Comparison of ENCODE assay signal across 16 cellular contexts in genomic region chr3:101673953-101674352, GRCh38. TPM values are rescaled to one million over a fixed set of nuclear protein-coding genes. Genes with fewer than 3 reads are reported as not detected.
DNase-seq lines count a peak whose midpoint lies in the region; ATAC-seq and TF ChIP-seq lines count a peak whose summit lies in the region.
"Had no signal": no experiment of that assay in that cellular context is flagged by ENCODE, and none has a peak within 500 bp of the region (broad histone marks: within the 10 kb centered on the region; RNA-seq: fewer than 3 reads in every experiment).

No MANE protein-coding gene starts in this region.

- POLR2A ChIA-PET in naive thymus-derived CD4-positive, alpha-beta T cell (lab: Charles Lee): interaction anchor here (6.3 kb wide), 1 partner anchor 12 kb away, joined by 108 read pairs; the partner anchor contains the start of gene RPL24

- H3K36me3 Mint-ChIP-seq in CD14-positive monocyte (peaks cover 26 to 38% of the 10 kb centered on the region in 2 donors), Calu3 (ENCODE audit: insufficient read depth, unreplicated experiment) (peaks cover 31% of the 10 kb centered on the region)
- H3K36me3 Mint-ChIP-seq in activated T-helper 1 cell treated with anti-CD3 and anti-CD28 coated beads, Interleukin-12 subunit alpha, Interleukin-12 subunit beta, Interleukin-2, Interleukin-4 antibody, amounts not matched to agents 30 ng/mL and 10 ng/mL and 1 ng/mL, durations not matched to agents 14 hours and 24 hours and 36 hours (ENCODE audit: low read depth): peaks cover 32% of the 10 kb centered on the region
- H3K36me3 Mint-ChIP-seq in naive thymus-derived CD4-positive, alpha-beta T cell: peaks cover 4 to 20% (median 14%) of the 10 kb centered on the region in 5 donors

- H3K9me3 Mint-ChIP-seq in CD14-positive monocyte: no peaks in the 10 kb centered on the region
- H3K9me3 Mint-ChIP-seq in Calu3 (ENCODE audit: low read depth, unreplicated experiment): no peaks in the 10 kb centered on the region
- H3K9me3 Mint-ChIP-seq in activated T-helper 1 cell treated with anti-CD3 and anti-CD28 coated beads, Interleukin-12 subunit alpha, Interleukin-12 subunit beta, Interleukin-2, Interleukin-4 antibody, amounts not matched to agents 30 ng/mL and 10 ng/mL and 1 ng/mL, durations not matched to agents 14 hours and 24 hours and 36 hours: no peaks in the 10 kb centered on the region
- H3K9me3 Mint-ChIP-seq in naive thymus-derived CD4-positive, alpha-beta T cell: peaks cover 0 to 3% (median 0%) of the 10 kb centered on the region in 11 donors

- no peak overlapping the region for H3K27ac ChIP-seq in naive thymus-derived CD4-positive, alpha-beta T cell (ENCODE audit: low read depth, low read length)
- H3K27ac ChIP-seq: SK-N-MC, upper lobe of left lung had no signal

- ATAC-seq in naive thymus-derived CD4-positive, alpha-beta T cell: no peak
- no peak for ATAC-seq in HG02870 (IDR thresholded peaks at IDR 0.05; ENCODE audit: unreplicated experiment)
- ATAC-seq: HepG2, left lobe of liver had no signal

- peaks cover 0 to 25% (median 0%) of the 10 kb centered on the region in 3 experiments for H3K36me3 ChIP-seq in naive thymus-derived CD4-positive, alpha-beta T cell (ENCODE audit: control insufficient read depth in 2 of 3, insufficient read depth in 3 of 3, low read length in 3 of 3)

- peaks cover 0 to 2% (median 0%) of the 10 kb centered on the region in 3 donors for H3K27me3 Mint-ChIP-seq in CD14-positive monocyte (ENCODE audit: low read depth in 3 of 3)
- H3K27me3 Mint-ChIP-seq in Calu3 (ENCODE audit: unreplicated experiment): no peaks in the 10 kb centered on the region
- H3K27me3 Mint-ChIP-seq in activated T-helper 1 cell treated with anti-CD3 and anti-CD28 coated beads, Interleukin-12 subunit alpha, Interleukin-12 subunit beta, Interleukin-2, Interleukin-4 antibody, amounts not matched to agents 30 ng/mL and 10 ng/mL and 1 ng/mL, durations not matched to agents 14 hours and 24 hours and 36 hours (ENCODE audit: insufficient read depth): no peaks in the 10 kb centered on the region
- no peaks in the 10 kb centered on the region for H3K27me3 Mint-ChIP-seq in naive thymus-derived CD4-positive, alpha-beta T cell

- intact Hi-C loops in CD14-positive monocyte (cut with micrococcal nuclease): no loop called here
- intact Hi-C loops in Calu3 (cut with micrococcal nuclease; ENCODE audit: unreplicated experiment): loop anchor here (5.0 kb wide), 1 partner anchor 102 kb away; the partner anchor contains the start of gene PCNP
- intact Hi-C loops in activated T-helper 1 cell treated with anti-CD3 and anti-CD28 coated beads, Interleukin-12 subunit alpha, Interleukin-12 subunit beta, Interleukin-2, Interleukin-4 antibody, amounts not matched to agents 30 ng/mL and 10 ng/mL and 1 ng/mL, durations not matched to agents 14 hours and 24 hours and 36 hours (cut with micrococcal nuclease): no loop called here
- intact Hi-C loops in naive thymus-derived CD4-positive, alpha-beta T cell (cut with micrococcal nuclease): loop anchor here in 1 of 2 donors (10.0 kb wide), 2 partner anchors 279 to 421 kb away; no protein-coding TSS in a partner anchor

- DNase-seq in CD14-positive monocyte (ENCODE audit: low spot score) (no peak), Calu3 (no peak), iPS-NIHi11 (ENCODE audit: low spot score) (no peak), NCI-H1436 treated with DMSO at 0.1 percent for 48 hours (lab: John Stamatoyannopoulos, UW) (no peak), RKO (ENCODE audit: low spot score) (no peak)
- no peak for DNase-seq in activated T-helper 1 cell treated with anti-CD3 and anti-CD28 coated beads, Interleukin-12 subunit alpha, Interleukin-12 subunit beta, Interleukin-2, Interleukin-4 antibody, amounts not matched to agents 30 ng/mL and 10 ng/mL and 1 ng/mL, durations not matched to agents 14 hours and 24 hours and 36 hours (ENCODE audit: low spot score)
- DNase-seq in naive thymus-derived CD4-positive, alpha-beta T cell: no peak
- DNase-seq: C1 segment of cervical spinal cord, DMS79, NCI-H2029, NCI-H510A treated with DMSO at 0.1 percent for 48 hours had no signal

- BruUV-seq in Calu3 (replicated peaks; lab: Mats Ljungman, UMichigan): no TSS peak

- CTCF ChIA-PET in Calu3 (lab: Charles Lee): interaction anchor here (0.7 kb wide), 2 partner anchors 33 to 834 kb away, joined by 3 to 4 read pairs; no protein-coding TSS in a partner anchor
- CTCF ChIA-PET in naive thymus-derived CD4-positive, alpha-beta T cell (lab: Charles Lee): no interaction called here

- H3K4me1 Mint-ChIP-seq in CD14-positive monocyte: peaks cover 34% of the 10 kb centered on the region
- H3K4me1 Mint-ChIP-seq in Calu3 (ENCODE audit: low read depth, unreplicated experiment): peaks cover 15% of the 10 kb centered on the region
- peaks cover 57% of the 10 kb centered on the region for H3K4me1 Mint-ChIP-seq in activated T-helper 1 cell treated with anti-CD3 and anti-CD28 coated beads, Interleukin-12 subunit alpha, Interleukin-12 subunit beta, Interleukin-2, Interleukin-4 antibody, amounts not matched to agents 30 ng/mL and 10 ng/mL and 1 ng/mL, durations not matched to agents 14 hours and 24 hours and 36 hours (ENCODE audit: low read depth)
- H3K4me1 Mint-ChIP-seq in naive thymus-derived CD4-positive, alpha-beta T cell: peaks cover 21 to 67% (median 55%) of the 10 kb centered on the region in 7 donors

- H3K9me3 ChIP-seq in naive thymus-derived CD4-positive, alpha-beta T cell (ENCODE audit: control insufficient read depth in 2 of 3, low read length in 3 of 3): no peaks in the 10 kb centered on the region
- H3K9me3 ChIP-seq: upper lobe of left lung had no signal

- no peaks in the 10 kb centered on the region for H3K27me3 ChIP-seq in naive thymus-derived CD4-positive, alpha-beta T cell (ENCODE audit: control insufficient read depth in 2 of 2, insufficient read depth in 2 of 2, low read length in 2 of 2)
- H3K27me3 ChIP-seq: upper lobe of left lung had no signal

- no peak overlapping the region for H3K4me3 ChIP-seq in naive thymus-derived CD4-positive, alpha-beta T cell (ENCODE audit: low read length)
- H3K4me3 ChIP-seq: upper lobe of left lung had no signal

- H3K4me3 Mint-ChIP-seq in CD14-positive monocyte (no peak overlapping the region), Calu3 (ENCODE audit: low read depth, unreplicated experiment) (peak overlapping the region; percentile 38)
- H3K4me3 Mint-ChIP-seq in activated T-helper 1 cell treated with anti-CD3 and anti-CD28 coated beads, Interleukin-12 subunit alpha, Interleukin-12 subunit beta, Interleukin-2, Interleukin-4 antibody, amounts not matched to agents 30 ng/mL and 10 ng/mL and 1 ng/mL, durations not matched to agents 14 hours and 24 hours and 36 hours: peak overlapping the region; percentile 74
- peak overlapping the region; percentile 45 to 94 (median 60) for H3K4me3 Mint-ChIP-seq in naive thymus-derived CD4-positive, alpha-beta T cell

- H3K27ac Mint-ChIP-seq in CD14-positive monocyte: peak overlapping the region in 5 of 7 donors; percentile 40 to 79 (median 50)
- no peak overlapping the region for H3K27ac Mint-ChIP-seq in Calu3 (ENCODE audit: unreplicated experiment)
- no peak overlapping the region for H3K27ac Mint-ChIP-seq in activated T-helper 1 cell treated with anti-CD3 and anti-CD28 coated beads, Interleukin-12 subunit alpha, Interleukin-12 subunit beta, Interleukin-2, Interleukin-4 antibody, amounts not matched to agents 30 ng/mL and 10 ng/mL and 1 ng/mL, durations not matched to agents 14 hours and 24 hours and 36 hours
- H3K27ac Mint-ChIP-seq in naive thymus-derived CD4-positive, alpha-beta T cell: peak overlapping the region in 6 of 9 donors; percentile 29 to 73 (median 54)

- TF ChIP-seq CTCF in CD14-positive monocyte (IDR thresholded peaks at IDR 0.05): no peak
- no peak for TF ChIP-seq CTCF in Calu3 (IDR thresholded peaks at IDR 0.05; ENCODE audit: unreplicated experiment)

- peaks cover 23 to 26% of the 10 kb centered on the region in 2 donors for H3K4me1 ChIP-seq in naive thymus-derived CD4-positive, alpha-beta T cell (ENCODE audit: control insufficient read depth in 2 of 2, insufficient read depth in 2 of 2, low read length in 2 of 2)

RNA-seq across cellular contexts. Expression of gene ZBTB11, which starts 3.0 kb away (rescaled TPM):
- 1 to 10 TPM; 5.1 to 6.8 TPM for polyA plus RNA-seq in CD14-positive monocyte
- 34.8 and 36.5 TPM in 2 replicates for total RNA-seq in Calu3 (2022)
- total RNA-seq in activated T-helper 1 cell treated with anti-CD3 and anti-CD28 coated beads, Interleukin-12 subunit alpha, Interleukin-12 subunit beta, Interleukin-2, Interleukin-4 antibody, amounts not matched to agents 30 ng/mL and 10 ng/mL and 1 ng/mL, durations not matched to agents 14 hours and 24 hours and 36 hours: 29.0 and 31.9 TPM in 2 replicates
- 10 to 100 TPM; 31.9 to 68.2 (median 54.2) TPM for total RNA-seq in naive thymus-derived CD4-positive, alpha-beta T cell
- polyA plus RNA-seq in naive thymus-derived CD4-positive, alpha-beta T cell: 10 to 100 TPM; 10.5 to 16.3 TPM

RNA-seq across cellular contexts. Expression of gene RPL24, which starts 12.6 kb away (rescaled TPM):
- polyA plus RNA-seq in CD14-positive monocyte: 100 to 1,000 TPM; 445 to 586 TPM
- 587 and 599 TPM in 2 replicates for total RNA-seq in Calu3 (2022)
- total RNA-seq in activated T-helper 1 cell treated with anti-CD3 and anti-CD28 coated beads, Interleukin-12 subunit alpha, Interleukin-12 subunit beta, Interleukin-2, Interleukin-4 antibody, amounts not matched to agents 30 ng/mL and 10 ng/mL and 1 ng/mL, durations not matched to agents 14 hours and 24 hours and 36 hours: 1,454 and 1,462 TPM in 2 replicates
- total RNA-seq in naive thymus-derived CD4-positive, alpha-beta T cell: 1,000 to 10,000 TPM; 1,072 to 1,652 (median 1,599) TPM
- 1,000 to 10,000 TPM; 1,238 to 1,434 TPM for polyA plus RNA-seq in naive thymus-derived CD4-positive, alpha-beta T cell

RNA-seq across cellular contexts. Expression of gene CEP97, which starts 50.5 kb away (rescaled TPM):
- 1 to 10 TPM in 1 of 2 donors, under 1 TPM in 1; 0.79 to 1.7 TPM for polyA plus RNA-seq in CD14-positive monocyte
- total RNA-seq in Calu3 (2022): 5.4 and 6.4 TPM in 2 replicates
- 20.2 and 20.6 TPM in 2 replicates for total RNA-seq in activated T-helper 1 cell treated with anti-CD3 and anti-CD28 coated beads, Interleukin-12 subunit alpha, Interleukin-12 subunit beta, Interleukin-2, Interleukin-4 antibody, amounts not matched to agents 30 ng/mL and 10 ng/mL and 1 ng/mL, durations not matched to agents 14 hours and 24 hours and 36 hours
- 10 to 100 TPM in 3 of 5 experiments, 1 to 10 TPM in 2; 5.5 to 21.7 (median 10.9) TPM for total RNA-seq in naive thymus-derived CD4-positive, alpha-beta T cell
- 1 to 10 TPM; 3.4 to 3.8 TPM for polyA plus RNA-seq in naive thymus-derived CD4-positive, alpha-beta T cell

Comparison
In these comparisons a context has a peak if more than half of its experiments do, and no peak if none do; other contexts are left out.
1. H3K27ac Mint-ChIP-seq: peak in CD14-positive monocyte (5 of 7) and naive thymus-derived CD4-positive, alpha-beta T cell (6 of 9); none in Calu3 (single experiment) and activated T-helper 1 cell treated with anti-CD3 and anti-CD28 coated beads, Interleukin-12 subunit alpha, Interleukin-12 subunit beta, Interleukin-2, Interleukin-4 antibody, amounts not matched to agents 30 ng/mL and 10 ng/mL and 1 ng/mL, durations not matched to agents 14 hours and 24 hours and 36 hours (single experiment).
2. H3K4me3 Mint-ChIP-seq: peak in Calu3 (single experiment), activated T-helper 1 cell treated with anti-CD3 and anti-CD28 coated beads, Interleukin-12 subunit alpha, Interleukin-12 subunit beta, Interleukin-2, Interleukin-4 antibody, amounts not matched to agents 30 ng/mL and 10 ng/mL and 1 ng/mL, durations not matched to agents 14 hours and 24 hours and 36 hours (single experiment) and naive thymus-derived CD4-positive, alpha-beta T cell (10 of 10); none in CD14-positive monocyte (0 of 2).